Comparison of ENCODE assay signal across 13 cellular contexts in genomic region chr3:102060814-102061213, GRCh38.
DNase-seq lines count a peak whose midpoint lies in the region; ATAC-seq and TF ChIP-seq lines count a peak whose summit lies in the region.
"Had no signal": no experiment of that assay in that cellular context is flagged by ENCODE, and none has a peak within 500 bp of the region (broad histone marks: within the 10 kb centered on the region; RNA-seq: fewer than 3 reads in every experiment).

No MANE protein-coding gene starts in this region.

- no peaks in the 10 kb centered on the region for H3K27me3 ChIP-seq in effector memory CD4-positive, alpha-beta T cell (replicated peaks; ENCODE audit: control insufficient read depth, insufficient read depth, low read length, poor library complexity, severe bottlenecking)
- no peaks in the 10 kb centered on the region for H3K27me3 ChIP-seq in left ventricle myocardium inferior (ENCODE audit: low read depth)

- ATAC-seq in GM21723 (IDR thresholded peaks at IDR 0.05; ENCODE audit: unreplicated experiment) (peak; percentile 34), left colon (peak; percentile 83), WTC11 (no peak)
- ATAC-seq: left ventricle myocardium superior had no signal

- H3K4me1 Mint-ChIP-seq in WTC11: no peaks in the 10 kb centered on the region; the same call in 1 of the 2 replicates

- H3K36me3 Mint-ChIP-seq in WTC11: no peaks in the 10 kb centered on the region

- H3K27ac ChIP-seq in effector memory CD4-positive, alpha-beta T cell (ENCODE audit: insufficient read depth, low read length, poor library complexity, severe bottlenecking): no peak overlapping the region
- no peak overlapping the region for H3K27ac ChIP-seq in left ventricle myocardium inferior (replicated peaks)

- H3K9me3 Mint-ChIP-seq in WTC11: no peaks in the 10 kb centered on the region
- H3K9me3 Mint-ChIP-seq: CD4-positive, alpha-beta T cell had no signal

- no peaks in the 10 kb centered on the region for H3K9me3 ChIP-seq in effector memory CD4-positive, alpha-beta T cell (ENCODE audit: control insufficient read depth, low read length)
- no peaks in the 10 kb centered on the region for H3K9me3 ChIP-seq in left ventricle myocardium inferior (replicated peaks)
- H3K9me3 ChIP-seq: HAP-1 had no signal

- TF ChIP-seq CTCF in left ventricle myocardium inferior (IDR thresholded peaks at IDR 0.05; ENCODE audit: borderline replicate concordance): no peak
- TF ChIP-seq CTCF in WTC11 (IDR thresholded peaks at IDR 0.05): no peak

- CTCF ChIA-PET in WTC11 (lab: Charles Lee): interaction anchor here (0.6 kb wide), 1 partner anchor 336 kb away, joined by 5 read pairs; the partner anchor contains the start of gene CEP97

- H3K27ac Mint-ChIP-seq in WTC11: no peak overlapping the region
- H3K27ac Mint-ChIP-seq: CD4-positive, alpha-beta T cell had no signal

- no peak overlapping the region for H3K4me3 Mint-ChIP-seq in WTC11
- H3K4me3 Mint-ChIP-seq: CD4-positive, alpha-beta T cell had no signal

- POLR2A ChIA-PET in WTC11 (lab: Charles Lee): interaction anchor here (0.6 kb wide), 1 partner anchor 342 kb away, joined by 4 read pairs; no protein-coding TSS in a partner anchor

- H3K4me1 ChIP-seq in effector memory CD4-positive, alpha-beta T cell (ENCODE audit: control insufficient read depth, insufficient read depth, low read length, poor library complexity, severe bottlenecking): peaks cover 20% of the 10 kb centered on the region
- no peaks in the 10 kb centered on the region for H3K4me1 ChIP-seq in left ventricle myocardium inferior
- H3K4me1 ChIP-seq: HAP-1 had no signal

- DNase-seq in ELR (ENCODE audit: low read depth) (peak; percentile 52), M059J (ENCODE audit: low read depth) (peak; percentile 49), left colon (no peak), NCI-H2081 (lab: John Stamatoyannopoulos, UW) (no peak), left ventricle myocardium inferior (no peak), WTC11 (ENCODE audit: low spot score) (no peak)
- DNase-seq in effector memory CD4-positive, alpha-beta T cell: no peak
- DNase-seq: CD4-positive, alpha-beta T cell; left ventricle myocardium superior; NCI-H2029; stimulated activated CD4-positive, alpha-beta T cell treated with anti-CD3 and anti-CD28 coated beads, Interleukin-4, amount 100 ng/mL, for 1 hour had no signal

- no peaks in the 10 kb centered on the region for H3K27me3 Mint-ChIP-seq in WTC11 (ENCODE audit: low read depth)
- H3K27me3 Mint-ChIP-seq: CD4-positive, alpha-beta T cell had no signal

- H3K4me3 ChIP-seq in effector memory CD4-positive, alpha-beta T cell (ENCODE audit: insufficient read depth, low read depth, low read length, poor library complexity, severe bottlenecking): no peak overlapping the region
- H3K4me3 ChIP-seq in left ventricle myocardium inferior: no peak overlapping the region
- H3K4me3 ChIP-seq: HAP-1 had no signal

- intact Hi-C loops in left colon (cut with DNase I, micrococcal nuclease) (no loop called here), left ventricle myocardium inferior (cut with micrococcal nuclease) (no loop called here)

- no peaks in the 10 kb centered on the region for H3K36me3 ChIP-seq in effector memory CD4-positive, alpha-beta T cell (ENCODE audit: control insufficient read depth, insufficient read depth, low read length)
- H3K36me3 ChIP-seq in left ventricle myocardium inferior: no peaks in the 10 kb centered on the region
- H3K36me3 ChIP-seq: HAP-1 had no signal

TF ChIP-seq in WTC11, 78 proteins besides CTCF, POLR2A, EP300 and RAD21 (continues in another document):
- TF ChIP-seq, protein P1, sequence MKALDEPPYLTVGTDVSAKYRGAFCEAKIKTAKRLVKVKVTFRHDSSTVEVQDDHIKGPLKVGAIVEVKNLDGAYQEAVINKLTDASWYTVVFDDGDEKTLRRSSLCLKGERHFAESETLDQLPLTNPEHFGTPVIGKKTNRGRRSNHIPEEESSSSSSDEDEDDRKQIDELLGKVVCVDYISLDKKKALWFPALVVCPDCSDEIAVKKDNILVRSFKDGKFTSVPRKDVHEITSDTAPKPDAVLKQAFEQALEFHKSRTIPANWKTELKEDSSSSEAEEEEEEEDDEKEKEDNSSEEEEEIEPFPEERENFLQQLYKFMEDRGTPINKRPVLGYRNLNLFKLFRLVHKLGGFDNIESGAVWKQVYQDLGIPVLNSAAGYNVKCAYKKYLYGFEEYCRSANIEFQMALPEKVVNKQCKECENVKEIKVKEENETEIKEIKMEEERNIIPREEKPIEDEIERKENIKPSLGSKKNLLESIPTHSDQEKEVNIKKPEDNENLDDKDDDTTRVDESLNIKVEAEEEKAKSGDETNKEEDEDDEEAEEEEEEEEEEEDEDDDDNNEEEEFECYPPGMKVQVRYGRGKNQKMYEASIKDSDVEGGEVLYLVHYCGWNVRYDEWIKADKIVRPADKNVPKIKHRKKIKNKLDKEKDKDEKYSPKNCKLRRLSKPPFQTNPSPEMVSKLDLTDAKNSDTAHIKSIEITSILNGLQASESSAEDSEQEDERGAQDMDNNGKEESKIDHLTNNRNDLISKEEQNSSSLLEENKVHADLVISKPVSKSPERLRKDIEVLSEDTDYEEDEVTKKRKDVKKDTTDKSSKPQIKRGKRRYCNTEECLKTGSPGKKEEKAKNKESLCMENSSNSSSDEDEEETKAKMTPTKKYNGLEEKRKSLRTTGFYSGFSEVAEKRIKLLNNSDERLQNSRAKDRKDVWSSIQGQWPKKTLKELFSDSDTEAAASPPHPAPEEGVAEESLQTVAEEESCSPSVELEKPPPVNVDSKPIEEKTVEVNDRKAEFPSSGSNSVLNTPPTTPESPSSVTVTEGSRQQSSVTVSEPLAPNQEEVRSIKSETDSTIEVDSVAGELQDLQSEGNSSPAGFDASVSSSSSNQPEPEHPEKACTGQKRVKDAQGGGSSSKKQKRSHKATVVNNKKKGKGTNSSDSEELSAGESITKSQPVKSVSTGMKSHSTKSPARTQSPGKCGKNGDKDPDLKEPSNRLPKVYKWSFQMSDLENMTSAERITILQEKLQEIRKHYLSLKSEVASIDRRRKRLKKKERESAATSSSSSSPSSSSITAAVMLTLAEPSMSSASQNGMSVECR (CRISPR knock-in tag; IDR thresholded peaks at IDR 0.05; ENCODE audit: borderline replicate concordance): no peak
- TF ChIP-seq, protein P2, sequence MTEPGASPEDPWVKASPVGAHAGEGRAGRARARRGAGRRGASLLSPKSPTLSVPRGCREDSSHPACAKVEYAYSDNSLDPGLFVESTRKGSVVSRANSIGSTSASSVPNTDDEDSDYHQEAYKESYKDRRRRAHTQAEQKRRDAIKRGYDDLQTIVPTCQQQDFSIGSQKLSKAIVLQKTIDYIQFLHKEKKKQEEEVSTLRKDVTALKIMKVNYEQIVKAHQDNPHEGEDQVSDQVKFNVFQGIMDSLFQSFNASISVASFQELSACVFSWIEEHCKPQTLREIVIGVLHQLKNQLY (CRISPR knock-in tag; IDR thresholded peaks at IDR 0.05): no peak
- TF ChIP-seq, protein P3, sequence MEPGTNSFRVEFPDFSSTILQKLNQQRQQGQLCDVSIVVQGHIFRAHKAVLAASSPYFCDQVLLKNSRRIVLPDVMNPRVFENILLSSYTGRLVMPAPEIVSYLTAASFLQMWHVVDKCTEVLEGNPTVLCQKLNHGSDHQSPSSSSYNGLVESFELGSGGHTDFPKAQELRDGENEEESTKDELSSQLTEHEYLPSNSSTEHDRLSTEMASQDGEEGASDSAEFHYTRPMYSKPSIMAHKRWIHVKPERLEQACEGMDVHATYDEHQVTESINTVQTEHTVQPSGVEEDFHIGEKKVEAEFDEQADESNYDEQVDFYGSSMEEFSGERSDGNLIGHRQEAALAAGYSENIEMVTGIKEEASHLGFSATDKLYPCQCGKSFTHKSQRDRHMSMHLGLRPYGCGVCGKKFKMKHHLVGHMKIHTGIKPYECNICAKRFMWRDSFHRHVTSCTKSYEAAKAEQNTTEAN (CRISPR knock-in tag; IDR thresholded peaks at IDR 0.05): no peak
- TF ChIP-seq SP1 (CRISPR knock-in tag; conservative IDR thresholded peaks at IDR 0.05) (no peak), HMGA2 (CRISPR knock-in tag; IDR thresholded peaks at IDR 0.05) (no peak), NFE2L1 (CRISPR knock-in tag; IDR thresholded peaks at IDR 0.05) (no peak), AR (CRISPR knock-in tag; IDR thresholded peaks at IDR 0.05) (no peak)

Comparison
In these comparisons a context has a peak if more than half of its experiments do, and no peak if none do; other contexts are left out.
1. DNase-seq: peak in ELR (single experiment) and M059J (single experiment); none in left colon (0 of 2), NCI-H2081 (0 of 2), effector memory CD4-positive, alpha-beta T cell (0 of 3), left ventricle myocardium inferior (single experiment) and WTC11 (single experiment).